Comparison of ENCODE assay signal across 11 cellular contexts in the genomic region with DNA sequence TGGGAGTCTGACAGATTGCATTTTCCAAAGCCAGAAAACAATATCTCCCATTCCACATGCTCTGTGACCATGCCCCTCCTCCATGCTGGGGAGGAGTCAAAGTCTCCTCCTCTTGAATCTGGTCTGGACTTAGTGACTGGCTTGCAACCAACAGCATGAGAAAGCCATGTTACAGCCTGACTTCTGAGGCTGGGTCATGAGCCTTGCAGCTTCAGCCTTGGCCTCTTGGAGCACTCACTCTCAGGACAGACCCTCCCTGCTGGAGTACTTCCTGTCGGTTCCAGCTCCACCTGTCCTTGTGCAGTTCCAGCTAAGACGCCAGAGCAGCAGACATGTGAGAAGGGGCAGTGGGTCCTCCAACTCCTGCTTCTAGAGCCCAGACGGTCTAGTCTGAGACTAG. TPM values are rescaled to one million over a fixed set of nuclear protein-coding genes. Genes with fewer than 3 reads are reported as not detected.
DNase-seq lines count a peak whose midpoint lies in the region; FAIRE-seq and TF ChIP-seq lines count a peak whose summit lies in the region.
"Had no signal": no experiment of that assay in that cellular context is flagged by ENCODE, and none has a peak within 500 bp of the region (broad histone marks: within the 10 kb centered on the region; RNA-seq: fewer than 3 reads in every experiment).

No MANE protein-coding gene starts in this region.

- TF ChIP-seq POLR2A in breast epithelium (IDR thresholded peaks at IDR 0.05) = no peak

- H3K27me3 ChIP-seq in Loucy (ENCODE audit: insufficient read depth, low read length, poor library complexity, severe bottlenecking) = no peaks in the 10 kb centered on the region
- no peaks in the 10 kb centered on the region for H3K27me3 ChIP-seq in bronchial epithelial cell (ENCODE audit: control insufficient read depth, insufficient read depth, low read length)
- no peaks in the 10 kb centered on the region for H3K27me3 ChIP-seq in mesendoderm (ENCODE audit: insufficient read depth, low read length, poor library complexity)
- no peaks in the 10 kb centered on the region for H3K27me3 ChIP-seq in breast epithelium

- intact Hi-C loops in breast epithelium (cut with DNase I; ENCODE audit: low total_unique reads) = no loop called here

- H3F3A ChIP-seq in Loucy (ENCODE audit: low read depth) = no peaks in the 10 kb centered on the region

- no peak overlapping the region for H2BK15ac ChIP-seq in mesendoderm (replicated peaks; ENCODE audit: low read depth)

- no peak overlapping the region for H2AK5ac ChIP-seq in mesendoderm (ENCODE audit: low read length)

- no peaks in the 10 kb centered on the region for H3K79me1 ChIP-seq in mesendoderm (ENCODE audit: low read length)

- H2BK120ac ChIP-seq in mesendoderm (ENCODE audit: low read depth, low read length) = no peak overlapping the region

- DNase-seq in EH (ENCODE audit: low read depth) (peak; percentile 22), bronchial epithelial cell (ENCODE audit: low read depth) (peak; percentile 35), mesendoderm (peak; percentile 96), NCI-H2171 (lab: John Stamatoyannopoulos, UW) (no peak), breast epithelium (ENCODE audit: low spot score in 2 of 2) (no peak), DMS79 treated with DMSO at 0.1 percent for 48 hours (lab: John Stamatoyannopoulos, UW) (no peak), T1000 (lab: John Stamatoyannopoulos, UW) (no peak)
- DNase-seq: activated effector memory CD4-positive, alpha-beta T cell treated with Interleukin-2 at 50 U/mL for 16 hours; NCI-H446; T-helper 9 cell had no signal

- no peak overlapping the region for H3K4me3 ChIP-seq in Loucy (ENCODE audit: low read length, poor library complexity, severe bottlenecking)
- no peak overlapping the region for H3K4me3 ChIP-seq in bronchial epithelial cell (ENCODE audit: low read depth, low read length)
- H3K4me3 ChIP-seq in mesendoderm (ENCODE audit: low read length) = no peak overlapping the region
- H3K4me3 ChIP-seq in breast epithelium = no peak overlapping the region

- no peak overlapping the region for H3K4me2 ChIP-seq in Loucy (ENCODE audit: low read depth, low read length, poor library complexity, severe bottlenecking)
- no peak overlapping the region for H3K4me2 ChIP-seq in mesendoderm (ENCODE audit: low read length)

- no peaks in the 10 kb centered on the region for H4K20me1 ChIP-seq in Loucy (ENCODE audit: insufficient read depth, low read length, poor library complexity, severe bottlenecking)

- no peak overlapping the region for H3K27ac ChIP-seq in mesendoderm (ENCODE audit: low read depth, low read length)
- H3K27ac ChIP-seq in breast epithelium = no peak overlapping the region

- H2AFZ ChIP-seq in Loucy (ENCODE audit: low read length) = peak overlapping the region; percentile 64; the same call in 1 of the 2 replicates

- no peaks in the 10 kb centered on the region for H3K9me2 ChIP-seq in Loucy (replicated peaks; ENCODE audit: low read depth, low read length)

- no peak overlapping the region for H3K23ac ChIP-seq in mesendoderm (ENCODE audit: low read length)

- H3K56ac ChIP-seq in mesendoderm (ENCODE audit: low read length) = no peak overlapping the region

- peak; percentile 23 for FAIRE-seq in bronchial epithelial cell (lab: Jason Lieb, UNC)

- H3K79me2 ChIP-seq in Loucy (ENCODE audit: insufficient read depth, low read length) = no peaks in the 10 kb centered on the region
- no peaks in the 10 kb centered on the region for H3K79me2 ChIP-seq in mesendoderm (ENCODE audit: control insufficient read depth, insufficient read depth, low read length)

- H3K9me3 ChIP-seq in Loucy (ENCODE audit: insufficient read depth, low read depth, low read length) (no peaks in the 10 kb centered on the region), breast epithelium (no peaks in the 10 kb centered on the region)

- H4K8ac ChIP-seq in mesendoderm (ENCODE audit: low read depth, low read length) = no peak overlapping the region

- TF ChIP-seq CTCF in Loucy (conservative IDR thresholded peaks at IDR 0.05; ENCODE audit: low read length) (0 out of 2 replicates have a peak, but pooled peaks have one; percentile 21), bronchial epithelial cell (IDR thresholded peaks at IDR 0.05; ENCODE audit: insufficient read depth, low read length, severe bottlenecking) (no peak), breast epithelium (IDR thresholded peaks at IDR 0.05) (no peak)

- H3K4me1 ChIP-seq in Loucy (ENCODE audit: insufficient read depth, low read length, poor library complexity, severe bottlenecking) (no peaks in the 10 kb centered on the region), mesendoderm (ENCODE audit: control insufficient read depth, low read depth, low read length) (no peaks in the 10 kb centered on the region), breast epithelium (no peaks in the 10 kb centered on the region)

- H3K36me3 ChIP-seq in Loucy (ENCODE audit: insufficient read depth, low read length) = no peaks in the 10 kb centered on the region
- no peaks in the 10 kb centered on the region for H3K36me3 ChIP-seq in bronchial epithelial cell (ENCODE audit: control insufficient read depth, insufficient read depth, low read length)
- no peaks in the 10 kb centered on the region for H3K36me3 ChIP-seq in mesendoderm (ENCODE audit: control insufficient read depth, insufficient read depth, low read length)
- H3K36me3 ChIP-seq in breast epithelium = no peaks in the 10 kb centered on the region

- H3K9ac ChIP-seq in Loucy (ENCODE audit: low read depth, low read length, poor library complexity, severe bottlenecking) = no peak overlapping the region
- no peak overlapping the region for H3K9ac ChIP-seq in mesendoderm (ENCODE audit: low read length)

- H3K4ac ChIP-seq in mesendoderm (ENCODE audit: low read depth, low read length) = no peak overlapping the region

- H3K18ac ChIP-seq in mesendoderm (ENCODE audit: low read length) = no peak overlapping the region

- no CpG with 5 or more reads among the region's 3 CpGs for WGBS in mesendoderm (ENCODE audit: extremely low coverage, insufficient coverage, low lambda C conversion rate)

- H4K5ac ChIP-seq in mesendoderm (ENCODE audit: low read length) = no peak overlapping the region

- H2BK5ac ChIP-seq in mesendoderm (ENCODE audit: low read length) = no peak overlapping the region

RNA-seq across cellular contexts. Expression of a gene that starts 49.7 kb away (rescaled TPM):
- total RNA-seq in bronchial epithelial cell = 31.5 and 32.9 TPM in 2 replicates
- 11.2 TPM for polyA plus RNA-seq in mesendoderm (2013, experiment 1 of 2)
- polyA plus RNA-seq in mesendoderm (2013, experiment 2 of 2) = 10.6 TPM
- total RNA-seq in breast epithelium = 10 to 100 TPM; 28.6 to 30.5 (median 29.6) TPM

RNA-seq across cellular contexts. Expression of a gene that starts 57.4 kb away (rescaled TPM):
- 34.2 and 35.8 TPM in 2 replicates for total RNA-seq in bronchial epithelial cell
- 8.2 TPM for polyA plus RNA-seq in mesendoderm (2013, experiment 1 of 2)
- 8.5 TPM for polyA plus RNA-seq in mesendoderm (2013, experiment 2 of 2)
- 100 to 1,000 TPM in 1 of 3 donors, 10 to 100 TPM in 2; 79.0 to 112 (median 91.4) TPM for total RNA-seq in breast epithelium

Comparison
In these comparisons a context has a peak if more than half of its experiments do, and no peak if none do; other contexts are left out.
1. DNase-seq: peak in EH (single experiment), bronchial epithelial cell (single experiment) and mesendoderm (single experiment); none in NCI-H2171 (single experiment), breast epithelium (0 of 2), DMS79 treated with DMSO at 0.1 percent for 48 hours (single experiment) and T1000 (single experiment).